In the genomic region with DNA sequence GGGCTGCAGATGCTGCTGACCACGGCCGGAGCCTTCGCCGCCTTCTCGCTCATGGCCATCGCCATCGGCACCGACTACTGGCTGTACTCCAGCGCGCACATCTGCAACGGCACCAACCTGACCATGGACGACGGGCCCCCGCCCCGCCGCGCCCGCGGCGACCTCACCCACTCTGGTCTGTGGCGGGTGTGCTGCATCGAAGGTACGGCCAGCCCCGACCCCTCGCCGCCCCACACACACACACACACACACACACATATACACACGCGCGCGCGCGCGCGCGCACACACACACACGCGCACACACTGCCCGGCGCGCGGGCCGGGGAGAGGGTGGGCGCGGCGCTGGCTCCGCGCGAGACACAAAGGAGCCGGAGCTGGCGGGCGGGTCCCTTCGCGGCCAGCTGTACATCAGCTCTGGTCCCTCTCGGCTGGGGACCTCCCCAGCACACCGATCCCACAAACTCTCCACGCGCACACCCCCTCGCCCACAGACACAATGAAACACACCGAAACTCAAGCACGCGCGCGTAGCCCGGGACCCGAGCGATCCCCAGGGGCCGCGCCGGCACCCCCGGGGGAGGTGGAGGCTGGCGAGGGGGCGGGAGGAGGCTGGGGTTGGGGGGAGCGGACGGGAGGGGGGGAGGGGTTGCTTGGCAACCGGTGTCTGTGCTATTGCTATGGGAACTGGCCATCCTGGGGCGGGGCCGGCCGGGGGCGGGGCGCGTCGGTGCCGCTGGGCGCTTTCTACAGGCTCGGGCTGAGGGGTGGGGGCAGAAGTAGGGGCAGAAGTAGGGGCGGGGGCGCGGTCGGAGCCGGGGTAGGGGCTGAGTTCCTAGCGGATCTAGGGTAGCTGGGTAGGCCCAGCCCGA, we compare ENCODE assay signal across 8 cellular contexts. TPM values are rescaled to one million over a fixed set of nuclear protein-coding genes. Genes with fewer than 3 reads are reported as not detected.
DNase-seq lines count a peak whose midpoint lies in the region; ATAC-seq and TF ChIP-seq lines count a peak whose summit lies in the region.

No MANE protein-coding gene starts in this region.

- TF ChIP-seq CTCF in HL-60 (IDR thresholded peaks at IDR 0.05; ENCODE audit: insufficient read depth, low read length) = no peak

- H3K36me3 ChIP-seq in ACC112 (ENCODE audit: insufficient read depth, low read length) = no peaks in the 10 kb centered on the region

- no peaks in the 10 kb centered on the region for H3K4me1 ChIP-seq in ACC112 (ENCODE audit: control insufficient read depth, insufficient read depth, low read length, unreplicated experiment)

- DNase-seq in HL-60 (ENCODE audit: low read depth in 1 of 2, low spot score in 1 of 2) (no peak), head of caudate nucleus (peak in 39 of 42 donors; percentile 34 to 82 (median 64)), skeletal muscle cell (ENCODE audit: low read depth) (no peak), glomerular visceral epithelial cell (ENCODE audit: extremely low spot score) (no peak), mucosa of gallbladder (ENCODE audit: low spot score) (no peak)
- DNase-seq in activated T-cell treated with anti-CD3 and anti-CD28 coated beads, Interleukin-2, amount 50 U/mL, for 4 hours = no peak

- H3K4me1 Mint-ChIP-seq in activated T-cell treated with anti-CD3 and anti-CD28 coated beads, Interleukin-2, amount 50 U/mL, for 4 hours (ENCODE audit: low read depth) = peaks cover 8% of the 10 kb centered on the region

- no peaks in the 10 kb centered on the region for H3K9me3 Mint-ChIP-seq in activated T-cell treated with anti-CD3 and anti-CD28 coated beads, Interleukin-2, amount 50 U/mL, for 4 hours

- peak overlapping the region; percentile 38 for H2AFZ ChIP-seq in ACC112 (ENCODE audit: low read length, unreplicated experiment)

- peak; percentile 51 to 61 for ATAC-seq in activated T-cell treated with anti-CD3 and anti-CD28 coated beads, Interleukin-2, amount 50 U/mL, for 4 hours
- no peak for ATAC-seq in HG03354 (IDR thresholded peaks at IDR 0.05; ENCODE audit: poor library complexity, severe bottlenecking, unreplicated experiment)

- H3K27me3 ChIP-seq in ACC112 (ENCODE audit: insufficient read depth, low read length) (peaks cover 89% of the 10 kb centered on the region), HL-60 (ENCODE audit: insufficient read depth, poor library complexity, severe bottlenecking) (peaks cover 44% of the 10 kb centered on the region)

- intact Hi-C loops in head of caudate nucleus (cut with DNase I) = no loop called here

- no peaks in the 10 kb centered on the region for H3K79me2 ChIP-seq in ACC112 (ENCODE audit: control insufficient read depth, insufficient read depth, low read length, unreplicated experiment)

- H3K27ac ChIP-seq in ACC112 (ENCODE audit: low read depth, low read length) (no peak overlapping the region), HL-60 (replicated peaks) (no peak overlapping the region)

- no peaks in the 10 kb centered on the region for H3K36me3 Mint-ChIP-seq in activated T-cell treated with anti-CD3 and anti-CD28 coated beads, Interleukin-2, amount 50 U/mL, for 4 hours (ENCODE audit: insufficient read depth)

- peaks cover 77% of the 10 kb centered on the region for H3K27me3 Mint-ChIP-seq in activated T-cell treated with anti-CD3 and anti-CD28 coated beads, Interleukin-2, amount 50 U/mL, for 4 hours (ENCODE audit: low read depth)

- peak overlapping the region; percentile 67 for H3K4me3 Mint-ChIP-seq in activated T-cell treated with anti-CD3 and anti-CD28 coated beads, Interleukin-2, amount 50 U/mL, for 4 hours

- H3K4me3 ChIP-seq in ACC112 (ENCODE audit: low read depth, low read length) (peak overlapping the region; percentile 69), HL-60 (replicated peaks; ENCODE audit: insufficient read depth, low read length) (peak overlapping the region; percentile 25), skeletal muscle cell (ENCODE audit: low read depth, low read length) (peak overlapping the region; percentile 38)

RNA-seq across cellular contexts. Expression of gene CACNG4, which starts 0.7 kb away (rescaled TPM):
- under 1 TPM in 1 of 3 donors, not detected in 2; 0.05 TPM for total RNA-seq in activated T-cell treated with anti-CD3 and anti-CD28 coated beads, Interleukin-2, amount 50 U/mL, for 4 hours
- not detected for total RNA-seq in mucosa of gallbladder

Comparison
In these comparisons a context has a peak if more than half of its experiments do, and no peak if none do; other contexts are left out.
1. DNase-seq: peak in head of caudate nucleus (39 of 42); none in HL-60 (0 of 2), activated T-cell treated with anti-CD3 and anti-CD28 coated beads, Interleukin-2, amount 50 U/mL, for 4 hours (single experiment), skeletal muscle cell (single experiment), glomerular visceral epithelial cell (single experiment) and mucosa of gallbladder (single experiment).
2. Peak in every context shown above with its lines, with median percentiles within 50 percentile points of each other: H3K4me3 ChIP-seq.